Comparison of ENCODE assay signal across 12 cellular contexts in the genomic region with DNA sequence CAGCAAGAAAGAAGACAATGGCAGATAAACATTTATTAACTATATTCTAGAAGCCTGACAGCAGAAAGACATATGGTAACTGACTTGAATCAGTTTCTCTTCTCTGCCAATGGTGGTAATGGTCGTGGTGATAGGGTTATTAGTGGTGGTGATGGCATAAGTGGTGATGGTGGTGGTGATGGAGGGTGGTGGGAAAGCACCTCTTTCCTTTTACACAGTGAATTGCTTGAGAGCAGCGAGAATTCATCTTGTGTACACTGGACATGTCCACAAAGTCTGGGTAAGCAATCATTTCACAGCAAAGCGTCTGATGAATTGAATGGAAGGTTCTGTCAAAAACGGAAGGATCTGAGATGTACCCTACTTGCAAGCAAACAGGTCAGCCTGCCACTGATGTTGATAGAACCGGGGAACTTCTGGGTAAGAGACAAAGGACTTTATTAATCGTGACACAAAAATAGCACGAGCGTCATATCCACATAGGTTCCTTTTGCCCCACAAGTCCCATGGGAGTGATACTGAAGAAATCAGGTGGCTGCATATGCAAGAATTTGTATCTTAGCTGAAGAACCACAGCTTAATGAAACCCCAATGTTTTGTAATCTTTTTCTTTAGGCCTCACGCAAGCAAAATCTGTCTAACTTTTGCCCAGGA. TPM values are rescaled to one million over a fixed set of nuclear protein-coding genes. Genes with fewer than 3 reads are reported as not detected.
A peak's percentile ranks its signal among the peaks of the same experiment; 100 is the strongest.
DNase-seq lines count a peak whose midpoint lies in the region; ATAC-seq and TF ChIP-seq lines count a peak whose summit lies in the region.
"Had no signal": no experiment of that assay in that cellular context is flagged by ENCODE, and none has a peak within 500 bp of the region (broad histone marks: within the 10 kb centered on the region; RNA-seq: fewer than 3 reads in every experiment).

No MANE protein-coding gene starts in this region.

- no peak for TF ChIP-seq CTCF in A673 (conservative IDR thresholded peaks at IDR 0.05; ENCODE audit: low read depth, low read length)

- POLR2A ChIA-PET in A673 (lab: Charles Lee; ENCODE audit: low non-redundant PET) = no interaction called here

- no peaks in the 10 kb centered on the region for H3K4me1 ChIP-seq in A673 (ENCODE audit: insufficient read depth, low read length, poor library complexity, severe bottlenecking)
- H3K4me1 ChIP-seq: heart right ventricle, psoas muscle had no signal

- intact Hi-C loops in A673 (cut with micrococcal nuclease; ENCODE audit: unreplicated experiment) = no loop called here

- H3K4me3 ChIP-seq in A673 (ENCODE audit: low read depth, low read length, poor library complexity, severe bottlenecking) = no peak overlapping the region
- H3K4me3 ChIP-seq: heart right ventricle, psoas muscle had no signal

- CTCF ChIA-PET in A673 (lab: Charles Lee) = no interaction called here

- BruUV-seq in A673 (replicated peaks; lab: Mats Ljungman, UMichigan) = no TSS peak

- H3K9me3 ChIP-seq in A673 (ENCODE audit: low read depth, low read length, poor library complexity, severe bottlenecking) = no peaks in the 10 kb centered on the region
- H3K9me3 ChIP-seq: heart right ventricle, psoas muscle had no signal

- DNase-seq in superior temporal gyrus (ENCODE audit: extremely low spot score) (peak; percentile 2), DMS53 (lab: John Stamatoyannopoulos, UW) (no peak), A673 (ENCODE audit: low spot score) (no peak)
- DNase-seq: heart right ventricle, mesenchymal stem cell, OCI-M1, psoas muscle, substantia nigra had no signal

- no peaks in the 10 kb centered on the region for H3K27me3 ChIP-seq in A673 (replicated peaks; ENCODE audit: insufficient read depth, low read depth, low read length, poor library complexity)
- H3K27me3 ChIP-seq: heart right ventricle had no signal

- no peak overlapping the region for H3K27ac ChIP-seq in A673 (ENCODE audit: low read depth, low read length, poor library complexity, severe bottlenecking)
- H3K27ac ChIP-seq: heart right ventricle, psoas muscle had no signal

- ATAC-seq in GM19023 (IDR thresholded peaks at IDR 0.05; ENCODE audit: unreplicated experiment) (peak; percentile 69), GM21825 (IDR thresholded peaks at IDR 0.05; ENCODE audit: unreplicated experiment) (peak; percentile 85), HG03280 (IDR thresholded peaks at IDR 0.05; ENCODE audit: unreplicated experiment) (peak; percentile 51), HG02970 (IDR thresholded peaks at IDR 0.05; ENCODE audit: low FRiP score, unreplicated experiment) (no peak)
- ATAC-seq: heart right ventricle, psoas muscle had no signal

- no peaks in the 10 kb centered on the region for H3K36me3 ChIP-seq in A673 (ENCODE audit: insufficient read depth, low read length, poor library complexity, severe bottlenecking)
- H3K36me3 ChIP-seq: heart right ventricle had no signal

RNA-seq across cellular contexts. Expression of a gene that starts 23.5 kb away (rescaled TPM):
- total RNA-seq in A673 (2021) = 40.7 and 44.5 TPM in 2 replicates
